8 cellular contexts compared by ENCODE assay signal in genomic region chr5:80487829-80488708, GRCh38. TPM values are rescaled to one million over a fixed set of nuclear protein-coding genes. Genes with fewer than 3 reads are reported as not detected.
DNase-seq lines count a peak whose midpoint lies in the region; ATAC-seq and TF ChIP-seq lines count a peak whose summit lies in the region.

Gene FAM151B (plus strand): TSS chr5:80488100. CDS start chr5:80488124, 24 bp downstream.

- H3K4me3 ChIP-seq in HL-60 (replicated peaks; ENCODE audit: insufficient read depth, low read length) (peak within 1 kb of the TSS; percentile 53), lung (peak within 1 kb of the TSS; percentile 68)

- no peaks in the 10 kb centered on the region for H3K27me3 Mint-ChIP-seq in CD4-positive, alpha-beta T cell

- DNase-seq in CD4-positive, alpha-beta T cell = peak; percentile 45 to 77 (median 66)
- DNase-seq in HL-60 (ENCODE audit: low read depth in 1 of 2, low spot score in 1 of 2) = peak; percentile 44 to 77
- DNase-seq in NCI-H82 (lab: John Stamatoyannopoulos, UW) = peak; percentile 80
- DNase-seq in activated CD8-positive, alpha-beta memory T cell treated with anti-CD3 and anti-CD28 coated beads for 1 hour (ENCODE audit: extremely low read depth in 1 of 2, low read depth in 1 of 2) = peak; percentile 14 to 37
- DNase-seq in effector CD4-positive, alpha-beta T cell = peak; percentile 44
- DNase-seq in lung (ENCODE audit: low spot score) = peak; percentile 91
- DNase-seq in stimulated activated CD4-positive, alpha-beta T cell treated with anti-CD3 and anti-CD28 coated beads, Interleukin-4, amount 100 ng/mL, for 48 hours (ENCODE audit: low read depth in 2 of 2) = peak; percentile 58 to 72

- no peak within 1 kb of the TSS for H3K27ac ChIP-seq in CD4-positive, alpha-beta T cell (ENCODE audit: low read depth, low read length)
- H3K27ac ChIP-seq in HL-60 (replicated peaks) (peak within 1 kb of the TSS; percentile 51), lung (ENCODE audit: low read depth in 1 of 2, low read length in 1 of 2) (peak within 1 kb of the TSS; percentile 63 to 90)

- H3K4me3 Mint-ChIP-seq in CD4-positive, alpha-beta T cell = peak within 1 kb of the TSS; percentile 88

- peaks cover 21% of the 10 kb centered on the region for H3K4me1 Mint-ChIP-seq in CD4-positive, alpha-beta T cell (ENCODE audit: low read depth)

- CTCF ChIA-PET in CD4-positive, alpha-beta T cell (lab: Charles Lee) = no interaction called here

- H3K36me3 ChIP-seq in lung (ENCODE audit: control insufficient read depth in 2 of 2, insufficient read depth in 2 of 2, low read length in 2 of 2) = no peaks in the 10 kb centered on the region

- no peak for TF ChIP-seq CTCF in CD4-positive, alpha-beta T cell (IDR thresholded peaks at IDR 0.05)
- TF ChIP-seq CTCF in HL-60 (IDR thresholded peaks at IDR 0.05; ENCODE audit: insufficient read depth, low read length) (no peak), lung (IDR thresholded peaks at IDR 0.05; ENCODE audit: control extremely low read depth, extremely low read depth) (no peak)

- peaks cover 18% of the 10 kb centered on the region for H3K36me3 Mint-ChIP-seq in CD4-positive, alpha-beta T cell (ENCODE audit: low read depth)

- 0 to 1% methylated on average over 82 to 83 of the region's 83 CpGs for WGBS in lung, 2 donors

- H3K27ac Mint-ChIP-seq in CD4-positive, alpha-beta T cell = peak within 1 kb of the TSS; percentile 87

- intact Hi-C loops in CD4-positive, alpha-beta T cell (cut with DNase I, micrococcal nuclease) = loop anchor here (2.0 to 10.0 kb wide), 6 partner anchors 57 to 1253 kb away; partner anchors contain the start of genes DHFR (in 1 of the 2), JMY (in 1 of the 2), MSH3 (in 1 of the 2) and TENT2 (in 1 of the 2)

- H3K4me1 ChIP-seq in lung (ENCODE audit: control insufficient read depth in 2 of 2, insufficient read depth in 2 of 2, low read length in 2 of 2) = peaks cover 0 to 2% of the 10 kb centered on the region in 2 donors

- H3K9me3 ChIP-seq in CD4-positive, alpha-beta T cell (ENCODE audit: control insufficient read depth, low read length) = peaks cover 2% of the 10 kb centered on the region
- H3K9me3 ChIP-seq in lung (ENCODE audit: control insufficient read depth in 2 of 2, insufficient read depth in 1 of 2, low read length in 1 of 2) = no peaks in the 10 kb centered on the region

- H3K27me3 ChIP-seq in CD4-positive, alpha-beta T cell (ENCODE audit: control insufficient read depth, insufficient read depth, low read length) = no peaks in the 10 kb centered on the region
- no peaks in the 10 kb centered on the region for H3K27me3 ChIP-seq in HL-60 (ENCODE audit: insufficient read depth, poor library complexity, severe bottlenecking)
- H3K27me3 ChIP-seq in lung (ENCODE audit: control insufficient read depth, insufficient read depth) = no peaks in the 10 kb centered on the region

- POLR2A ChIA-PET in CD4-positive, alpha-beta T cell (lab: Charles Lee) = interaction anchor here (0.9 to 1.0 kb wide), 3 partner anchors 80 to 272 kb away, joined by 3 to 4 read pairs (median 3); partner anchors contain the start of gene ZFYVE16

- peak; percentile 88 for ATAC-seq in CD4-positive, alpha-beta T cell (ENCODE audit: poor library complexity)
- ATAC-seq in GM19463 (IDR thresholded peaks at IDR 0.05; ENCODE audit: unreplicated experiment) (peak; percentile 94), lung (ENCODE audit: insufficient read depth, low FRiP score) (peak; percentile 92)

- H3K9me3 Mint-ChIP-seq in CD4-positive, alpha-beta T cell = no peaks in the 10 kb centered on the region

RNA-seq across cellular contexts. Expression of gene FAM151B, which starts in this region (rescaled TPM):
- under 1 TPM; 0.33 to 0.61 TPM for total RNA-seq in CD4-positive, alpha-beta T cell
- 1 to 10 TPM; 2.5 to 6.5 TPM for total RNA-seq in lung
- 1 to 10 TPM; 1.1 to 1.3 TPM for polyA plus RNA-seq in lung

Comparison
In these comparisons a context has a peak if more than half of its experiments do, and no peak if none do; other contexts are left out.
1. Peak in DNase-seq and ATAC-seq in CD4-positive, alpha-beta T cell; RNA of the gene not detected or under 1 TPM.
2. DNase-seq: peak in every context shown above with its lines; median percentile 91 in lung; 80 in NCI-H82; 66 in CD4-positive, alpha-beta T cell; 65 in stimulated activated CD4-positive, alpha-beta T cell treated with anti-CD3 and anti-CD28 coated beads, Interleukin-4, amount 100 ng/mL, for 48 hours; 60 in HL-60; 44 in effector CD4-positive, alpha-beta T cell; 26 in activated CD8-positive, alpha-beta memory T cell treated with anti-CD3 and anti-CD28 coated beads for 1 hour.